ENCODE assay signal across 24 cellular contexts in genomic region chr11:110286298-110287040, GRCh38. TPM values are rescaled to one million over a fixed set of nuclear protein-coding genes. Genes with fewer than 3 reads are reported as not detected.
DNase-seq lines count a peak whose midpoint lies in the region; ATAC-seq and TF ChIP-seq lines count a peak whose summit lies in the region.
"Had no signal": no experiment of that assay in that cellular context is flagged by ENCODE, and none has a peak within 500 bp of the region (broad histone marks: within the 10 kb centered on the region; RNA-seq: fewer than 3 reads in every experiment).

No MANE protein-coding gene starts in this region.

- H3K4me1 ChIP-seq in A673 (ENCODE audit: insufficient read depth, low read length, poor library complexity, severe bottlenecking) (peaks cover 34% of the 10 kb centered on the region), endocrine pancreas (ENCODE audit: control insufficient read depth, insufficient read depth, low read length) (peaks cover 14% of the 10 kb centered on the region)

- no TSS peak for BruUV-seq in A673 (replicated peaks; lab: Mats Ljungman, UMichigan)

- peak overlapping the region; percentile 6 for H3K27ac ChIP-seq in A673 (ENCODE audit: low read depth, low read length, poor library complexity, severe bottlenecking)
- H3K27ac ChIP-seq: brain microvascular endothelial cell, esophagus muscularis mucosa, heart right ventricle, skin epidermis, testis had no signal

- H3K9me3 ChIP-seq in A673 (ENCODE audit: low read depth, low read length, poor library complexity, severe bottlenecking): no peaks in the 10 kb centered on the region
- H3K9me3 ChIP-seq in endocrine pancreas (ENCODE audit: control insufficient read depth, low read length): no peaks in the 10 kb centered on the region
- H3K9me3 ChIP-seq: Caco-2, esophagus muscularis mucosa, heart right ventricle, testis had no signal

- no peak overlapping the region for H3K9ac ChIP-seq in endocrine pancreas (ENCODE audit: control insufficient read depth, insufficient read depth, low read length)

- intact Hi-C loops in A673 (cut with micrococcal nuclease; ENCODE audit: unreplicated experiment): no loop called here

- ATAC-seq in HG03108 (IDR thresholded peaks at IDR 0.05; ENCODE audit: unreplicated experiment) (no peak), HG02759 (IDR thresholded peaks at IDR 0.05; ENCODE audit: unreplicated experiment) (no peak)
- ATAC-seq: activated naive CD4-positive, alpha-beta T cell treated with anti-CD3 and anti-CD28 coated beads, Interleukin-2, amount 50 U/mL, for 72 hours; activated T-cell treated with anti-CD3 and anti-CD28 coated beads, Interleukin-2, amount 50 U/mL, for 4 hours; heart right ventricle; naive thymus-derived CD8-positive, alpha-beta T cell had no signal

- POLR2A ChIA-PET in A673 (lab: Charles Lee; ENCODE audit: low non-redundant PET): no interaction called here

- no peaks in the 10 kb centered on the region for H3K27me3 ChIP-seq in A673 (replicated peaks; ENCODE audit: insufficient read depth, low read depth, low read length, poor library complexity)
- no peaks in the 10 kb centered on the region for H3K27me3 ChIP-seq in endocrine pancreas (ENCODE audit: control insufficient read depth, insufficient read depth, low read length)
- H3K27me3 ChIP-seq: brain microvascular endothelial cell, esophagus muscularis mucosa, heart right ventricle, testis had no signal

- H3K36me3 ChIP-seq in A673 (ENCODE audit: insufficient read depth, low read length, poor library complexity, severe bottlenecking) (peaks cover 3% of the 10 kb centered on the region), endocrine pancreas (ENCODE audit: control insufficient read depth, insufficient read depth, low read length) (no peaks in the 10 kb centered on the region)
- H3K36me3 ChIP-seq: brain microvascular endothelial cell, esophagus muscularis mucosa had no signal

- no peak for DNase-seq in A673 (ENCODE audit: low spot score)
- peak; percentile 66 for DNase-seq in NCI-H1105 treated with DMSO at 0.1 percent for 48 hours (lab: John Stamatoyannopoulos, UW)
- peak; percentile 18 for DNase-seq in NCI-H748 treated with DMSO at 0.1 percent for 48 hours (lab: John Stamatoyannopoulos, UW)
- DNase-seq in NCI-H2227 treated with DMSO at 0.1 percent for 48 hours (lab: John Stamatoyannopoulos, UW): no peak
- no peak for DNase-seq in mesenteric fat pad (ENCODE audit: low spot score)
- DNase-seq: activated CD4-positive, alpha-beta memory T cell treated with anti-CD3 and anti-CD28 coated beads for 36 hours; activated T-cell treated with anti-CD3 and anti-CD28 coated beads, Interleukin-2, amount 50 U/mL, for 4 hours; brain microvascular endothelial cell; Caco-2; GF-D8; heart right ventricle; IMR-90; islet precursor cell; mammary epithelial cell; naive thymus-derived CD8-positive, alpha-beta T cell; NCI-H82; posterior cingulate gyrus; testis had no signal

- CTCF ChIA-PET in A673 (lab: Charles Lee): interaction anchor here (0.6 kb wide), 1 partner anchor 195 kb away, joined by 11 read pairs; no protein-coding TSS in a partner anchor

- H3K4me3 ChIP-seq in A673 (ENCODE audit: low read depth, low read length, poor library complexity, severe bottlenecking) (no peak overlapping the region), endocrine pancreas (ENCODE audit: control insufficient read depth, insufficient read depth, low read length) (peak overlapping the region; percentile 1)
- H3K4me3 ChIP-seq: esophagus muscularis mucosa, heart right ventricle, skin epidermis, testis had no signal

- no peak for TF ChIP-seq CTCF in A673 (conservative IDR thresholded peaks at IDR 0.05; ENCODE audit: low read depth, low read length)

RNA-seq across cellular contexts. Expression of gene RDX, which starts 9.9 kb away (rescaled TPM):
- total RNA-seq in A673 (2021) (381 and 395 TPM in 2 replicates), mesenteric fat pad (128 TPM)

Comparison
In these comparisons a context has a peak if more than half of its experiments do, and no peak if none do; other contexts are left out.
1. DNase-seq: peak in NCI-H1105 treated with DMSO at 0.1 percent for 48 hours (single experiment) and NCI-H748 treated with DMSO at 0.1 percent for 48 hours (single experiment); none in A673 (single experiment), NCI-H2227 treated with DMSO at 0.1 percent for 48 hours (single experiment) and mesenteric fat pad (single experiment).